1 cellular context compared by ENCODE assay signal in genomic region chr1:232335751-232336274, GRCh38.
TF ChIP-seq lines count a peak whose summit lies in the region.

No MANE protein-coding gene starts in this region.

TF ChIP-seq in HepG2, 621 proteins besides CTCF, POLR2A, EP300 and RAD21 (continued from another document):
- no peak for TF ChIP-seq ZNF280B (CRISPR knock-in tag; IDR thresholded peaks at IDR 0.05; ENCODE audit: borderline replicate concordance)
- TF ChIP-seq ZNF317 (CRISPR knock-in tag; IDR thresholded peaks at IDR 0.05), result no peak
- TF ChIP-seq CENPBD1 (CRISPR knock-in tag; IDR thresholded peaks at IDR 0.05; ENCODE audit: borderline replicate concordance, low read depth), result no peak
- TF ChIP-seq RCOR2 (CRISPR knock-in tag; IDR thresholded peaks at IDR 0.05), result no peak
